In genomic region chr3:141346839-141347238, GRCh38 we compare ENCODE assay signal across 1 cellular context.
TF ChIP-seq lines count a peak whose summit lies in the region.

No MANE protein-coding gene starts in this region.

TF ChIP-seq in IMR-90, 13 proteins besides CTCF, POLR2A, EP300 and RAD21:
- TF ChIP-seq USF2 (IDR thresholded peaks at IDR 0.05; ENCODE audit: low read depth, low read length) (no peak), CHD1 (IDR thresholded peaks at IDR 0.05; ENCODE audit: low read depth, low read length) (no peak), CEBPB (IDR thresholded peaks at IDR 0.05; ENCODE audit: low read depth, low read length) (no peak), SMC3 (IDR thresholded peaks at IDR 0.05; ENCODE audit: low read depth, low read length) (no peak), MAZ (IDR thresholded peaks at IDR 0.05; ENCODE audit: borderline replicate concordance, low read depth, low read length) (no peak), NFE2L2 (IDR thresholded peaks at IDR 0.05; ENCODE audit: low read depth, low read length) (no peak), RCOR1 (IDR thresholded peaks at IDR 0.05; ENCODE audit: insufficient replicate concordance, low read length) (no peak), BHLHE40 (IDR thresholded peaks at IDR 0.05; ENCODE audit: low read depth, low read length) (no peak), RFX5 (IDR thresholded peaks at IDR 0.05; ENCODE audit: low read depth, low read length) (no peak), MXI1 (IDR thresholded peaks at IDR 0.05; ENCODE audit: borderline replicate concordance, low read depth, low read length) (no peak), FOS (IDR thresholded peaks at IDR 0.05; ENCODE audit: low read depth, low read length) (no peak), MAFK (IDR thresholded peaks at IDR 0.05; ENCODE audit: low read depth, low read length) (no peak), ELK1 (IDR thresholded peaks at IDR 0.05; ENCODE audit: borderline replicate concordance, low read depth, low read length) (no peak)
